Comparison of ENCODE assay signal across 15 cellular contexts in genomic region chrX:52875436-52875835, GRCh38. TPM values are rescaled to one million over a fixed set of nuclear protein-coding genes. Genes with fewer than 3 reads are reported as not detected.
"Had no signal": no experiment of that assay in that cellular context is flagged by ENCODE, and none has a peak within 500 bp of the region (broad histone marks: within the 10 kb centered on the region; RNA-seq: fewer than 3 reads in every experiment).

No MANE protein-coding gene starts in this region.

RNA-seq across cellular contexts. Expression of gene XAGE3, which starts 7.6 kb away (rescaled TPM):
- total RNA-seq: stomach, subcutaneous adipose tissue, suprapubic skin, temporal lobe, thoracic aorta, thyroid gland, tibial nerve, transverse colon, upper lobe of left lung, upper lobe of right lung, ureter, urinary bladder, uterus, vagina had no signal
- polyA plus RNA-seq: stomach, thymus, urinary bladder had no signal
